ENCODE assay signal across 8 cellular contexts in genomic region chr3:193970131-193970772, GRCh38.
DNase-seq lines count a peak whose midpoint lies in the region; ATAC-seq and TF ChIP-seq lines count a peak whose summit lies in the region.
"Not testable (repeated sequence)": the region's sequence is repeated elsewhere in the genome, so short reads cannot be mapped to it uniquely, and the experiment has no call there.

No MANE protein-coding gene starts in this region.

- POLR2A ChIA-PET in OCI-LY7 (lab: Charles Lee): interaction anchor here (0.5 to 1.0 kb wide), 3 partner anchors 9 to 210 kb away, joined by 3 to 6 read pairs (median 4); no protein-coding TSS in a partner anchor

- TF ChIP-seq POLR2A in NB4 (IDR thresholded peaks at IDR 0.05; ENCODE audit: extremely low read depth, insufficient read length): not testable (repeated sequence)

- not testable (repeated sequence) for H3K4me3 ChIP-seq in DND-41 (ENCODE audit: low read depth in 1 of 2, low read length in 2 of 2); NB4 (ENCODE audit: low read depth, low read length); OCI-LY7 (ENCODE audit: low read depth, low read length, poor library complexity, severe bottlenecking); thoracic aorta

- H3K9me3 ChIP-seq in DND-41 (ENCODE audit: insufficient read depth, low read length, severe bottlenecking); OCI-LY7 (ENCODE audit: low read length); thoracic aorta: not testable (repeated sequence)

- H3K4me3 Mint-ChIP-seq in HFFc6; activated T-cell treated with anti-CD3 and anti-CD28 coated beads, Interleukin-2, amount 50 U/mL, for 4 hours: not testable (repeated sequence)
- H3K4me3 Mint-ChIP-seq in memory B cell: peak overlapping the region; percentile 79

- H3K9me2 ChIP-seq in OCI-LY7 (ENCODE audit: insufficient read depth, low read length): not testable (repeated sequence)

- H3K36me3 ChIP-seq in DND-41 (ENCODE audit: insufficient read depth, low read length); OCI-LY7 (ENCODE audit: insufficient read depth, low read length); thoracic aorta: not testable (repeated sequence)

- H3K4me2 ChIP-seq in DND-41 (ENCODE audit: insufficient read depth, low read length); OCI-LY7 (ENCODE audit: low read length): not testable (repeated sequence)

- not testable (repeated sequence) for H3K27ac Mint-ChIP-seq in HFFc6
- H3K27ac Mint-ChIP-seq in memory B cell: peak overlapping the region; percentile 10

- not testable (repeated sequence) for H2AFZ ChIP-seq in DND-41 (ENCODE audit: low read depth, low read length); OCI-LY7 (ENCODE audit: low read length)

- TF ChIP-seq CTCF in DND-41 (IDR thresholded peaks at IDR 0.05; ENCODE audit: borderline replicate concordance, extremely low read depth, low read length, poor library complexity, severe bottlenecking): peak; percentile 65
- TF ChIP-seq CTCF in HFFc6 (IDR thresholded peaks at IDR 0.05): peak; percentile 68
- TF ChIP-seq CTCF in NB4 (IDR thresholded peaks at IDR 0.05; ENCODE audit: low read depth, low read length): peak; percentile 46
- TF ChIP-seq CTCF in OCI-LY7 (conservative IDR thresholded peaks at IDR 0.05; ENCODE audit: low read length): peak; percentile 75
- TF ChIP-seq CTCF in thoracic aorta (IDR thresholded peaks at IDR 0.05): peak; percentile 39

- H3K27me3 ChIP-seq in DND-41 (ENCODE audit: insufficient read depth, low read length, poor library complexity): peaks cover 25% of the 10 kb centered on the region
- H3K27me3 ChIP-seq in thoracic aorta (replicated peaks; ENCODE audit: insufficient read depth): not testable (repeated sequence)

- not testable (repeated sequence) for H3K36me3 Mint-ChIP-seq in HFFc6 (ENCODE audit: low read depth); activated T-cell treated with anti-CD3 and anti-CD28 coated beads, Interleukin-2, amount 50 U/mL, for 4 hours (ENCODE audit: insufficient read depth); memory B cell

- H4K20me1 ChIP-seq in DND-41 (ENCODE audit: insufficient read depth, low read length); OCI-LY7 (ENCODE audit: insufficient read depth, low read length): not testable (repeated sequence)

- DNase-seq in DND-41: peak; percentile 53
- peak; percentile 17 for DNase-seq in HFFc6
- DNase-seq in NB4 (ENCODE audit: low read depth): peak; percentile 61
- DNase-seq in OCI-LY7 (ENCODE audit: low spot score): peak; percentile 78
- not testable (repeated sequence) for DNase-seq in activated T-cell treated with anti-CD3 and anti-CD28 coated beads, Interleukin-2, amount 50 U/mL, for 4 hours; thoracic aorta (ENCODE audit: low spot score)
- DNase-seq in fibroblast of peridontal ligament (ENCODE audit: extremely low read depth): peak; percentile 16
- peak in 1 of 2 donors; percentile 33 for DNase-seq in memory B cell (ENCODE audit: low spot score in 2 of 2)

- peaks cover 13% of the 10 kb centered on the region for H3K4me1 Mint-ChIP-seq in HFFc6 (ENCODE audit: low read depth)
- H3K4me1 Mint-ChIP-seq in activated T-cell treated with anti-CD3 and anti-CD28 coated beads, Interleukin-2, amount 50 U/mL, for 4 hours (ENCODE audit: low read depth): peaks cover 13% of the 10 kb centered on the region
- peaks cover 19% of the 10 kb centered on the region for H3K4me1 Mint-ChIP-seq in memory B cell

- intact Hi-C loops in OCI-LY7 (cut with micrococcal nuclease; ENCODE audit: unreplicated experiment): loop anchor here (1.0 to 10.0 kb wide), 2 partner anchors 166 to 185 kb away; partner anchors contain the start of gene HES1

- not testable (repeated sequence) for H3K9ac ChIP-seq in DND-41 (ENCODE audit: low read depth, low read length)

- peaks cover 24% of the 10 kb centered on the region for H3K27me3 Mint-ChIP-seq in HFFc6 (ENCODE audit: insufficient read depth)
- H3K27me3 Mint-ChIP-seq in activated T-cell treated with anti-CD3 and anti-CD28 coated beads, Interleukin-2, amount 50 U/mL, for 4 hours (ENCODE audit: low read depth): peaks cover 30% of the 10 kb centered on the region
- H3K27me3 Mint-ChIP-seq in memory B cell: not testable (repeated sequence)

- not testable (repeated sequence) for H3K79me2 ChIP-seq in DND-41 (ENCODE audit: insufficient read depth, low read length); OCI-LY7 (ENCODE audit: insufficient read depth, low read depth, low read length)

- ATAC-seq in DND-41 (ENCODE audit: insufficient read depth, low read depth): peak; percentile 91
- peak; percentile 52 to 60 for ATAC-seq in activated T-cell treated with anti-CD3 and anti-CD28 coated beads, Interleukin-2, amount 50 U/mL, for 4 hours
- peak; percentile 18 for ATAC-seq in memory B cell (ENCODE audit: low read depth)
- not testable (repeated sequence) for ATAC-seq in thoracic aorta (ENCODE audit: insufficient number of reproducible peaks, low FRiP score, low read depth)

- H3K4me1 ChIP-seq in DND-41 (ENCODE audit: insufficient read depth, low read length); OCI-LY7 (ENCODE audit: insufficient read depth, low read length, poor library complexity, severe bottlenecking); thoracic aorta (ENCODE audit: control insufficient read depth in 1 of 2, low read depth in 2 of 2): not testable (repeated sequence)

- not testable (repeated sequence) for H3K27ac ChIP-seq in DND-41 (ENCODE audit: low read length); OCI-LY7 (ENCODE audit: low read depth, low read length, poor library complexity, severe bottlenecking); thoracic aorta

- H3K9me3 Mint-ChIP-seq in HFFc6; activated T-cell treated with anti-CD3 and anti-CD28 coated beads, Interleukin-2, amount 50 U/mL, for 4 hours; memory B cell: not testable (repeated sequence)

- CTCF ChIA-PET in OCI-LY7 (lab: Charles Lee; ENCODE audit: unreplicated experiment): interaction anchor here (0.6 to 0.7 kb wide), 3 partner anchors 13 to 43 kb away, joined by 3 read pairs; no protein-coding TSS in a partner anchor

- not testable (repeated sequence) for BruUV-seq in OCI-LY7 (replicated peaks; lab: Mats Ljungman, UMichigan)
